Comparison of ENCODE assay signal across 9 cellular contexts in the genomic region with DNA sequence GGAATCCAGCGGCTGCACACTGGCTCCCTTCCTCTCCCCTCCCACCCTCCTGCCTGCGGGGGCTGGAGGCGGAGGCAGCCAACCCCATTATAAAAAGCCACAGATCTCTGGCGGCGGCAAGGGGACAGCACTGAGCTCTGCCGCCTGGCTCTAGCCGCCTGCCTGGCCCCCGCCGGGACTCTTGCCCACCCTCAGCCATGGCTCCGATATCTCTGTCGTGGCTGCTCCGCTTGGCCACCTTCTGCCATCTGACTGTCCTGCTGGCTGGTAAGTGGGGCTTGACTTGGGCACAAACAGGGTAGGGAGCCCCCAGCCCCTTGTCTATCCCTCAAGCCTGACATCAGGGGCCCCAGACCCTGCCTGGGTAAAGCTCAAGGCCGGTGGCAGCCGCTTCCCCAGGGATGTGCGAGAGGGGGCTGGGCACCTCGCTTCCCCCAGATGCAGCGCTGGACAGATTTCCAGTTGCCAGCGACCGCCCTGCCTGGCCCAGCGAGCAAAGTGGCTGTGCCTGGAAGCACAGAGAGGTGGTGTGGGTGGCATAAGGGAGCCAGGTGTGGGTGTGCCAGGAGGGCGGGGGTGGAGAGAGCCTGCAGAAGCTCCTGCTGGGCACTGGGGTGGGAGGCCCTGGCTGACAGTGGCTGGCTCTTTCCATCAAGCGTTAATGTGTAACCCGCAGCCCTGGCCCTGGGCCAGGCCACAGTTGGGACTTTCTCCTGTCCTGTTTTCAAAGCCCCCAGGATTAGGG. TPM values are rescaled to one million over a fixed set of nuclear protein-coding genes. Genes with fewer than 3 reads are reported as not detected.
DNase-seq lines count a peak whose midpoint lies in the region; ATAC-seq, FAIRE-seq and TF ChIP-seq lines count a peak whose summit lies in the region.
"Had no signal": no experiment of that assay in that cellular context is flagged by ENCODE, and none has a peak within 500 bp of the region (broad histone marks: within the 10 kb centered on the region; RNA-seq: fewer than 3 reads in every experiment).

A gene (plus strand): TSS at position 119 of the 745 bp plus-strand sequence. CDS start 79 bp downstream, at position 198.

- ATAC-seq in right cardiac atrium = peak; percentile 91
- ATAC-seq in psoas muscle = peak; percentile 43 to 70 (median 53)
- ATAC-seq in GM21737 (IDR thresholded peaks at IDR 0.05; ENCODE audit: unreplicated experiment) = no peak
- ATAC-seq in activated naive CD4-positive, alpha-beta T cell treated with anti-CD3 and anti-CD28 coated beads, Interleukin-2, amount 50 U/mL, for 72 hours = no peak

- peak in 6 of 7 donors; percentile 37 to 73 (median 48) for DNase-seq in adrenal gland
- peak; percentile 80 to 90 (median 86) for DNase-seq in right cardiac atrium
- DNase-seq in psoas muscle = peak in 1 of 2 donors; percentile 42
- no peak for DNase-seq in D721Med (ENCODE audit: insufficient read length, low spot score)
- DNase-seq in activated naive CD4-positive, alpha-beta T cell treated with anti-CD3 and anti-CD28 coated beads, Interleukin-2, amount 50 U/mL, for 72 hours (ENCODE audit: low spot score in 2 of 2) = no peak
- no peak for DNase-seq in HPDE6-E6E7 (ENCODE audit: extremely low spot score)

- no peaks in the 10 kb centered on the region for H3K9me3 ChIP-seq in ES-I3 (ENCODE audit: control insufficient read depth, insufficient read depth, low read length)
- no peaks in the 10 kb centered on the region for H3K9me3 ChIP-seq in adrenal gland (replicated peaks in 1 of 3)
- H3K9me3 ChIP-seq in right cardiac atrium (ENCODE audit: control insufficient read depth, low read length) = no peaks in the 10 kb centered on the region
- H3K9me3 ChIP-seq in psoas muscle = no peaks in the 10 kb centered on the region

- H3K27ac ChIP-seq in adrenal gland (peak within 1 kb of the TSS in 2 of 5 donors; percentile 26 to 59), right cardiac atrium (ENCODE audit: low read length) (peak within 1 kb of the TSS; percentile 84), psoas muscle (peak within 1 kb of the TSS; percentile 71)
- H3K27ac ChIP-seq: epithelial cell of prostate had no signal

- H3K9me3 Mint-ChIP-seq in activated naive CD4-positive, alpha-beta T cell treated with anti-CD3 and anti-CD28 coated beads, Interleukin-2, amount 50 U/mL, for 72 hours = no peaks in the 10 kb centered on the region

- H3K27me3 ChIP-seq in adrenal gland = no peaks in the 10 kb centered on the region
- no peaks in the 10 kb centered on the region for H3K27me3 ChIP-seq in right cardiac atrium (ENCODE audit: control insufficient read depth, insufficient read depth)
- H3K27me3 ChIP-seq in psoas muscle (ENCODE audit: insufficient read depth in 3 of 3, low read length in 2 of 3) = peaks cover 0 to 11% (median 5%) of the 10 kb centered on the region in 3 donors

- WGBS in adrenal gland, 4 donors = 7 to 20% (median 17%) methylated on average over 14 to 23 of the region's 23 CpGs; no CpG with 5 or more reads in 1 of the 4 donors
- WGBS in right cardiac atrium = 13% methylated on average over 23 of the region's 23 CpGs
- 3 to 20% (median 12%) methylated on average over 20 to 23 of the region's 23 CpGs for WGBS in psoas muscle, 3 donors

- H3K36me3 Mint-ChIP-seq in activated naive CD4-positive, alpha-beta T cell treated with anti-CD3 and anti-CD28 coated beads, Interleukin-2, amount 50 U/mL, for 72 hours = no peaks in the 10 kb centered on the region

- H3K4me3 ChIP-seq in adrenal gland = peak within 1 kb of the TSS in 2 of 4 donors; percentile 22 to 44
- peak within 1 kb of the TSS; percentile 55 for H3K4me3 ChIP-seq in right cardiac atrium (ENCODE audit: low read length)
- H3K4me3 ChIP-seq in psoas muscle = peak within 1 kb of the TSS; percentile 66

- intact Hi-C loops in adrenal gland (cut with DNase I) = no loop called here
- intact Hi-C loops in right cardiac atrium (cut with DNase I) = no loop called here
- intact Hi-C loops in psoas muscle (cut with DNase I) = no loop called here

- no peak for FAIRE-seq in D721Med (lab: Jason Lieb, UNC)

- H3K36me3 ChIP-seq in ES-I3 (ENCODE audit: insufficient read depth, low read length) = no peaks in the 10 kb centered on the region
- H3K36me3 ChIP-seq in adrenal gland (replicated peaks in 1 of 2) = no peaks in the 10 kb centered on the region
- H3K36me3 ChIP-seq in psoas muscle (ENCODE audit: insufficient read depth in 1 of 2, low read depth in 1 of 2) = no peaks in the 10 kb centered on the region

- H3K27ac Mint-ChIP-seq in activated naive CD4-positive, alpha-beta T cell treated with anti-CD3 and anti-CD28 coated beads, Interleukin-2, amount 50 U/mL, for 72 hours = no peak within 1 kb of the TSS

- peak within 1 kb of the TSS; percentile 66 for H3K9ac ChIP-seq in ES-I3 (ENCODE audit: low read depth, low read length)

- H3K4me1 ChIP-seq in ES-I3 (ENCODE audit: insufficient read depth, low read length) (peaks cover 29% of the 10 kb centered on the region), adrenal gland (replicated peaks in 1 of 2) (no peaks in the 10 kb centered on the region), right cardiac atrium (ENCODE audit: control insufficient read depth, insufficient read depth, low read length) (no peaks in the 10 kb centered on the region), psoas muscle (no peaks in the 10 kb centered on the region)

- TF ChIP-seq POLR2A in adrenal gland (IDR thresholded peaks at IDR 0.05) = peak; percentile 18 to 52

- TF ChIP-seq CTCF in adrenal gland (IDR thresholded peaks at IDR 0.05) (peak in 4 of 6 experiments; percentile 4 to 13 (median 10)), psoas muscle (IDR thresholded peaks at IDR 0.05) (no peak), D721Med (IDR thresholded peaks at IDR 0.05; ENCODE audit: insufficient read depth, missing control alignments) (no peak)

RNA-seq across cellular contexts. Expression of the gene that starts here (rescaled TPM):
- total RNA-seq in adrenal gland (10 to 100 TPM in 1 of 8 donors, 1 to 10 TPM in 7; 3.3 to 14.1 (median 6.2) TPM), right cardiac atrium (10 to 100 TPM in 2 of 4 donors, 1 to 10 TPM in 2; 8.2 to 14.2 (median 10.5) TPM), psoas muscle (10 to 100 TPM in 2 of 4 donors, 1 to 10 TPM in 2; 3.8 to 13.5 (median 9.1) TPM)
- polyA plus RNA-seq in adrenal gland (1 to 10 TPM; 1.9 to 7.2 (median 6.0) TPM), right cardiac atrium (22.9 TPM), psoas muscle (1 to 10 TPM; 3.3 to 6.2 (median 4.5) TPM)
- under 1 TPM in 1 of 2 donors, not detected in 1; 0.07 TPM for total RNA-seq in activated naive CD4-positive, alpha-beta T cell treated with anti-CD3 and anti-CD28 coated beads, Interleukin-2, amount 50 U/mL, for 72 hours

Comparison
In these comparisons a context has a peak if more than half of its experiments do, and no peak if none do; other contexts are left out.
1. RNA of the gene that starts here (total RNA-seq): 8.2 to 14.2 TPM in right cardiac atrium, 3.8 to 13.5 TPM in psoas muscle and 3.3 to 14.1 TPM in adrenal gland; 0.07 TPM in activated naive CD4-positive, alpha-beta T cell treated with anti-CD3 and anti-CD28 coated beads, Interleukin-2, amount 50 U/mL, for 72 hours; every median in the first group is over 4 times any median in the second.
2. DNase-seq: peak in adrenal gland (6 of 7) and right cardiac atrium (3 of 3); none in D721Med (single experiment), activated naive CD4-positive, alpha-beta T cell treated with anti-CD3 and anti-CD28 coated beads, Interleukin-2, amount 50 U/mL, for 72 hours (0 of 2) and HPDE6-E6E7 (single experiment).
3. CTCF ChIP-seq: peak in adrenal gland (4 of 6); none in psoas muscle (single experiment) and D721Med (single experiment).
4. ATAC-seq: peak in right cardiac atrium (2 of 2) and psoas muscle (4 of 4); none in GM21737 (single experiment) and activated naive CD4-positive, alpha-beta T cell treated with anti-CD3 and anti-CD28 coated beads, Interleukin-2, amount 50 U/mL, for 72 hours (0 of 2).